In the genomic region with DNA sequence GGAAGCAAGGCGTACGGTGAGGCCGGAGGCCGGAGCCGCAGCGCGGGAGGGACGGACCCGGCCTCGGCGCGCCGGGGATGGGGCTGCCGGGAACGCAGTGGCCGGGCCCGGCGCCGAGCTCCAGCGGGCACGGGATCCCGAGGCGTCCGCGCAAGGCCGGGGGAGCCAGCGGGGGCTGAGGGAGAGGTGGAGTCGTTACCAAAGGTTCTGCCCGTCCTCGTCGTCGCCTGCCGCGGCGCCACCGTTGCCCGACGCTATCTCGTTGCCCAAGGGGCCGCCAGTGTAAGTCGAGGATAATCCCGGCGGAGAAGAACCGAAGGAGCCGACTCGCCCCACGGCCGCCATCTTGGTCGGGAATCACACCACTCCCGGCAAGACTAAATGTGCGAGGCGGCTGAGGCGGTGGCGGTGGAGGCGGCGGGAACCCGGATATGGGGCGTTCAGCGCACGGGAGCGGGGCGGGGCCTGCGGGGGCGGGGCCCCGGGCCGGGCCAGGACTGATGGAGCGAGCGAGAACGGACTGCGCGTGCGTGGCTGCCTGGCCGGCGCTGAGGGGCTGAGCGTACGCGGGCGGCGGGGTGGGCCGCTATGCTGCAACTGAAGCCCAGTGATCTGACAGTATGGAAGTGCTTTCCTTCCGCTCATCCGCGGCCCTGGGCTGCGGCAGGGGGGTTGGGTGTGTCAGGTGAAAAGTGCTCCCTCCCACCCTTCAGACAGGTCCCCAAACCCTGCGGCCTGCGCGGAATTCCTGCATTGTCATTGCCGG, we compare ENCODE assay signal across 1 cellular context.
TF ChIP-seq lines count a peak whose summit lies in the region.

A gene (minus strand): TSS at position 433 of the 766 bp plus-strand sequence. CDS start 88 bp downstream, at position 345.

TF ChIP-seq in HepG2, 621 proteins besides CTCF, POLR2A, EP300 and RAD21 (continued from another document and continues in another):
- TF ChIP-seq, protein P1, sequence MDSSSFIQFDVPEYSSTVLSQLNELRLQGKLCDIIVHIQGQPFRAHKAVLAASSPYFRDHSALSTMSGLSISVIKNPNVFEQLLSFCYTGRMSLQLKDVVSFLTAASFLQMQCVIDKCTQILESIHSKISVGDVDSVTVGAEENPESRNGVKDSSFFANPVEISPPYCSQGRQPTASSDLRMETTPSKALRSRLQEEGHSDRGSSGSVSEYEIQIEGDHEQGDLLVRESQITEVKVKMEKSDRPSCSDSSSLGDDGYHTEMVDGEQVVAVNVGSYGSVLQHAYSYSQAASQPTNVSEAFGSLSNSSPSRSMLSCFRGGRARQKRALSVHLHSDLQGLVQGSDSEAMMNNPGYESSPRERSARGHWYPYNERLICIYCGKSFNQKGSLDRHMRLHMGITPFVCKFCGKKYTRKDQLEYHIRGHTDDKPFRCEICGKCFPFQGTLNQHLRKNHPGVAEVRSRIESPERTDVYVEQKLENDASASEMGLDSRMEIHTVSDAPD (CRISPR knock-in tag; IDR thresholded peaks at IDR 0.05), result no peak; the same call in 1 of the 2 replicates
- TF ChIP-seq, protein P2, sequence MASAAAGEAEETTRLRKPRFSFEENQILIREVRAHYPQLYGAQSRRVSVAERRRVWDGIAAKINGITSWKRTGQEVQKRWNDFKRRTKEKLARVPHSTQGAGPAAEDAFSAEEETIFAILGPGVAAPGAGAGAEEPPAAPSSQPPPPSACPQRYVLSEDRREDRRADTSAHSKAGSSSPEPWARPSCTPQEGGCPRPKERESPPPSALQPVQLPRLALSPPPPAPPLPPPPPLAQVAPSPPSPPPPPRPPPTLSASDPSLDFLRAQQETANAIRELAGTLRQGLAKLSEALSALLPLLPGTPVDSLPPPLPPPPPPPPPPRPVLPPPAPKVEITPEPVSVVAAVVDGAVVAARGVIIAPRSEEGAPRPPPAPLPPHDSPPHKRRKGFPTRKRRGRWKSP (CRISPR knock-in tag; IDR thresholded peaks at IDR 0.05), result peak; percentile 10; the same call in 1 of the 2 replicates
- no peak for TF ChIP-seq ZNF777 (CRISPR knock-in tag; IDR thresholded peaks at IDR 0.05)
- TF ChIP-seq NFE2 (CRISPR knock-in tag; IDR thresholded peaks at IDR 0.05), result peak; percentile 37; the same call in 1 of the 2 replicates
- no peak; the same call in 1 of the 2 replicates for TF ChIP-seq NFYB (CRISPR knock-in tag; IDR thresholded peaks at IDR 0.05)
- TF ChIP-seq, protein P3, sequence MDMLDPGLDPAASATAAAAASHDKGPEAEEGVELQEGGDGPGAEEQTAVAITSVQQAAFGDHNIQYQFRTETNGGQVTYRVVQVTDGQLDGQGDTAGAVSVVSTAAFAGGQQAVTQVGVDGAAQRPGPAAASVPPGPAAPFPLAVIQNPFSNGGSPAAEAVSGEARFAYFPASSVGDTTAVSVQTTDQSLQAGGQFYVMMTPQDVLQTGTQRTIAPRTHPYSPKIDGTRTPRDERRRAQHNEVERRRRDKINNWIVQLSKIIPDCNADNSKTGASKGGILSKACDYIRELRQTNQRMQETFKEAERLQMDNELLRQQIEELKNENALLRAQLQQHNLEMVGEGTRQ (IDR thresholded peaks at IDR 0.05; ENCODE audit: low read depth, low read length), result no peak
- TF ChIP-seq, protein P3 (CRISPR knock-in tag; IDR thresholded peaks at IDR 0.05; ENCODE audit: borderline replicate concordance), result no peak
- 0 out of 2 replicates have a peak, but pooled peaks have one; percentile 8 for TF ChIP-seq HMG20A (CRISPR knock-in tag; IDR thresholded peaks at IDR 0.05; ENCODE audit: borderline replicate concordance)
- no peak for TF ChIP-seq KDM6A (CRISPR knock-in tag; IDR thresholded peaks at IDR 0.05; ENCODE audit: low read depth)
- TF ChIP-seq, protein P4, sequence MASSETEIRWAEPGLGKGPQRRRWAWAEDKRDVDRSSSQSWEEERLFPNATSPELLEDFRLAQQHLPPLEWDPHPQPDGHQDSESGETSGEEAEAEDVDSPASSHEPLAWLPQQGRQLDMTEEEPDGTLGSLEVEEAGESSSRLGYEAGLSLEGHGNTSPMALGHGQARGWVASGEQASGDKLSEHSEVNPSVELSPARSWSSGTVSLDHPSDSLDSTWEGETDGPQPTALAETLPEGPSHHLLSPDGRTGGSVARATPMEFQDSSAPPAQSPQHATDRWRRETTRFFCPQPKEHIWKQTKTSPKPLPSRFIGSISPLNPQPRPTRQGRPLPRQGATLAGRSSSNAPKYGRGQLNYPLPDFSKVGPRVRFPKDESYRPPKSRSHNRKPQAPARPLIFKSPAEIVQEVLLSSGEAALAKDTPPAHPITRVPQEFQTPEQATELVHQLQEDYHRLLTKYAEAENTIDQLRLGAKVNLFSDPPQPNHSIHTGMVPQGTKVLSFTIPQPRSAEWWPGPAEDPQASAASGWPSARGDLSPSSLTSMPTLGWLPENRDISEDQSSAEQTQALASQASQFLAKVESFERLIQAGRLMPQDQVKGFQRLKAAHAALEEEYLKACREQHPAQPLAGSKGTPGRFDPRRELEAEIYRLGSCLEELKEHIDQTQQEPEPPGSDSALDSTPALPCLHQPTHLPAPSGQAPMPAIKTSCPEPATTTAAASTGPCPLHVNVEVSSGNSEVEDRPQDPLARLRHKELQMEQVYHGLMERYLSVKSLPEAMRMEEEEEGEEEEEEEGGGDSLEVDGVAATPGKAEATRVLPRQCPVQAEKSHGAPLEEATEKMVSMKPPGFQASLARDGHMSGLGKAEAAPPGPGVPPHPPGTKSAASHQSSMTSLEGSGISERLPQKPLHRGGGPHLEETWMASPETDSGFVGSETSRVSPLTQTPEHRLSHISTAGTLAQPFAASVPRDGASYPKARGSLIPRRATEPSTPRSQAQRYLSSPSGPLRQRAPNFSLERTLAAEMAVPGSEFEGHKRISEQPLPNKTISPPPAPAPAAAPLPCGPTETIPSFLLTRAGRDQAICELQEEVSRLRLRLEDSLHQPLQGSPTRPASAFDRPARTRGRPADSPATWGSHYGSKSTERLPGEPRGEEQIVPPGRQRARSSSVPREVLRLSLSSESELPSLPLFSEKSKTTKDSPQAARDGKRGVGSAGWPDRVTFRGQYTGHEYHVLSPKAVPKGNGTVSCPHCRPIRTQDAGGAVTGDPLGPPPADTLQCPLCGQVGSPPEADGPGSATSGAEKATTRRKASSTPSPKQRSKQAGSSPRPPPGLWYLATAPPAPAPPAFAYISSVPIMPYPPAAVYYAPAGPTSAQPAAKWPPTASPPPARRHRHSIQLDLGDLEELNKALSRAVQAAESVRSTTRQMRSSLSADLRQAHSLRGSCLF (CRISPR knock-in tag; IDR thresholded peaks at IDR 0.05; ENCODE audit: borderline replicate concordance), result no peak; the same call in 1 of the 2 replicates
- no peak for TF ChIP-seq ZNF44 (CRISPR knock-in tag; IDR thresholded peaks at IDR 0.05)
- TF ChIP-seq, protein P5, sequence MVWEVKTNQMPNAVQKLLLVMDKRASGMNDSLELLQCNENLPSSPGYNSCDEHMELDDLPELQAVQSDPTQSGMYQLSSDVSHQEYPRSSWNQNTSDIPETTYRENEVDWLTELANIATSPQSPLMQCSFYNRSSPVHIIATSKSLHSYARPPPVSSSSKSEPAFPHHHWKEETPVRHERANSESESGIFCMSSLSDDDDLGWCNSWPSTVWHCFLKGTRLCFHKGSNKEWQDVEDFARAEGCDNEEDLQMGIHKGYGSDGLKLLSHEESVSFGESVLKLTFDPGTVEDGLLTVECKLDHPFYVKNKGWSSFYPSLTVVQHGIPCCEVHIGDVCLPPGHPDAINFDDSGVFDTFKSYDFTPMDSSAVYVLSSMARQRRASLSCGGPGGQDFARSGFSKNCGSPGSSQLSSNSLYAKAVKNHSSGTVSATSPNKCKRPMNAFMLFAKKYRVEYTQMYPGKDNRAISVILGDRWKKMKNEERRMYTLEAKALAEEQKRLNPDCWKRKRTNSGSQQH (CRISPR knock-in tag; IDR thresholded peaks at IDR 0.05; ENCODE audit: low read depth), result peak; percentile 36; the same call in 1 of the 2 replicates
- no peak for TF ChIP-seq SOX6 (IDR thresholded peaks at IDR 0.05)
- no peak for TF ChIP-seq SOX6 (CRISPR knock-in tag; IDR thresholded peaks at IDR 0.05)
- peak; percentile 19; the same call in 1 of the 2 replicates for TF ChIP-seq RXRB (CRISPR knock-in tag; IDR thresholded peaks at IDR 0.05; ENCODE audit: borderline replicate concordance)
- TF ChIP-seq TBX2 (CRISPR knock-in tag; IDR thresholded peaks at IDR 0.05; ENCODE audit: borderline replicate concordance), result peak; percentile 13
- TF ChIP-seq RARA (CRISPR knock-in tag; IDR thresholded peaks at IDR 0.05), result 0 out of 2 replicates have a peak, but pooled peaks have one; percentile 5
- 0 out of 2 replicates have a peak, but pooled peaks have one; percentile 20 for TF ChIP-seq ZBTB7A (CRISPR knock-in tag; IDR thresholded peaks at IDR 0.05)
- TF ChIP-seq SP1 (IDR thresholded peaks at IDR 0.05), result no peak
- peak; percentile 52 for TF ChIP-seq SP1 (CRISPR knock-in tag; IDR thresholded peaks at IDR 0.05)
- no peak for TF ChIP-seq TBL1XR1 (IDR thresholded peaks at IDR 0.05; ENCODE audit: borderline replicate concordance, low read length, partially characterized antibody)
- TF ChIP-seq, protein P6, sequence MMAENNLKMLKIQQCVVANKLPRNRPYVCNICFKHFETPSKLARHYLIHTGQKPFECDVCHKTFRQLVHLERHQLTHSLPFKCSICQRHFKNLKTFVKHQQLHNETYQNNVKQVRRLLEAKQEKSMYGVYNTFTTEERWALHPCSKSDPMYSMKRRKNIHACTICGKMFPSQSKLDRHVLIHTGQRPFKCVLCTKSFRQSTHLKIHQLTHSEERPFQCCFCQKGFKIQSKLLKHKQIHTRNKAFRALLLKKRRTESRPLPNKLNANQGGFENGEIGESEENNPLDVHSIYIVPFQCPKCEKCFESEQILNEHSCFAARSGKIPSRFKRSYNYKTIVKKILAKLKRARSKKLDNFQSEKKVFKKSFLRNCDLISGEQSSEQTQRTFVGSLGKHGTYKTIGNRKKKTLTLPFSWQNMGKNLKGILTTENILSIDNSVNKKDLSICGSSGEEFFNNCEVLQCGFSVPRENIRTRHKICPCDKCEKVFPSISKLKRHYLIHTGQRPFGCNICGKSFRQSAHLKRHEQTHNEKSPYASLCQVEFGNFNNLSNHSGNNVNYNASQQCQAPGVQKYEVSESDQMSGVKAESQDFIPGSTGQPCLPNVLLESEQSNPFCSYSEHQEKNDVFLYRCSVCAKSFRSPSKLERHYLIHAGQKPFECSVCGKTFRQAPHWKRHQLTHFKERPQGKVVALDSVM (CRISPR knock-in tag; IDR thresholded peaks at IDR 0.05), result peak; percentile 63
- TF ChIP-seq, protein P7, sequence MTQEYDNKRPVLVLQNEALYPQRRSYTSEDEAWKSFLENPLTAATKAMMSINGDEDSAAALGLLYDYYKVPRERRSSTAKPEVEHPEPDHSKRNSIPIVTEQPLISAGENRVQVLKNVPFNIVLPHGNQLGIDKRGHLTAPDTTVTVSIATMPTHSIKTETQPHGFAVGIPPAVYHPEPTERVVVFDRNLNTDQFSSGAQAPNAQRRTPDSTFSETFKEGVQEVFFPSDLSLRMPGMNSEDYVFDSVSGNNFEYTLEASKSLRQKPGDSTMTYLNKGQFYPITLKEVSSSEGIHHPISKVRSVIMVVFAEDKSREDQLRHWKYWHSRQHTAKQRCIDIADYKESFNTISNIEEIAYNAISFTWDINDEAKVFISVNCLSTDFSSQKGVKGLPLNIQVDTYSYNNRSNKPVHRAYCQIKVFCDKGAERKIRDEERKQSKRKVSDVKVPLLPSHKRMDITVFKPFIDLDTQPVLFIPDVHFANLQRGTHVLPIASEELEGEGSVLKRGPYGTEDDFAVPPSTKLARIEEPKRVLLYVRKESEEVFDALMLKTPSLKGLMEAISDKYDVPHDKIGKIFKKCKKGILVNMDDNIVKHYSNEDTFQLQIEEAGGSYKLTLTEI (CRISPR knock-in tag; conservative IDR thresholded peaks at IDR 0.05), result no peak
- TF ChIP-seq, protein P8, sequence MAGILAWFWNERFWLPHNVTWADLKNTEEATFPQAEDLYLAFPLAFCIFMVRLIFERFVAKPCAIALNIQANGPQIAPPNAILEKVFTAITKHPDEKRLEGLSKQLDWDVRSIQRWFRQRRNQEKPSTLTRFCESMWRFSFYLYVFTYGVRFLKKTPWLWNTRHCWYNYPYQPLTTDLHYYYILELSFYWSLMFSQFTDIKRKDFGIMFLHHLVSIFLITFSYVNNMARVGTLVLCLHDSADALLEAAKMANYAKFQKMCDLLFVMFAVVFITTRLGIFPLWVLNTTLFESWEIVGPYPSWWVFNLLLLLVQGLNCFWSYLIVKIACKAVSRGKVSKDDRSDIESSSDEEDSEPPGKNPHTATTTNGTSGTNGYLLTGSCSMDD (CRISPR knock-in tag; IDR thresholded peaks at IDR 0.05), result no peak
- peak; percentile 1; the same call in 1 of the 2 replicates for TF ChIP-seq ETV6 (CRISPR knock-in tag; conservative IDR thresholded peaks at IDR 0.05)
- no peak for TF ChIP-seq ZNF549 (CRISPR knock-in tag; IDR thresholded peaks at IDR 0.05)
- TF ChIP-seq, protein P9, sequence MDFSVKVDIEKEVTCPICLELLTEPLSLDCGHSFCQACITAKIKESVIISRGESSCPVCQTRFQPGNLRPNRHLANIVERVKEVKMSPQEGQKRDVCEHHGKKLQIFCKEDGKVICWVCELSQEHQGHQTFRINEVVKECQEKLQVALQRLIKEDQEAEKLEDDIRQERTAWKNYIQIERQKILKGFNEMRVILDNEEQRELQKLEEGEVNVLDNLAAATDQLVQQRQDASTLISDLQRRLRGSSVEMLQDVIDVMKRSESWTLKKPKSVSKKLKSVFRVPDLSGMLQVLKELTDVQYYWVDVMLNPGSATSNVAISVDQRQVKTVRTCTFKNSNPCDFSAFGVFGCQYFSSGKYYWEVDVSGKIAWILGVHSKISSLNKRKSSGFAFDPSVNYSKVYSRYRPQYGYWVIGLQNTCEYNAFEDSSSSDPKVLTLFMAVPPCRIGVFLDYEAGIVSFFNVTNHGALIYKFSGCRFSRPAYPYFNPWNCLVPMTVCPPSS (IDR thresholded peaks at IDR 0.05), result no peak
- no peak for TF ChIP-seq CC2D1A (CRISPR knock-in tag; IDR thresholded peaks at IDR 0.05)
- TF ChIP-seq, protein P10, sequence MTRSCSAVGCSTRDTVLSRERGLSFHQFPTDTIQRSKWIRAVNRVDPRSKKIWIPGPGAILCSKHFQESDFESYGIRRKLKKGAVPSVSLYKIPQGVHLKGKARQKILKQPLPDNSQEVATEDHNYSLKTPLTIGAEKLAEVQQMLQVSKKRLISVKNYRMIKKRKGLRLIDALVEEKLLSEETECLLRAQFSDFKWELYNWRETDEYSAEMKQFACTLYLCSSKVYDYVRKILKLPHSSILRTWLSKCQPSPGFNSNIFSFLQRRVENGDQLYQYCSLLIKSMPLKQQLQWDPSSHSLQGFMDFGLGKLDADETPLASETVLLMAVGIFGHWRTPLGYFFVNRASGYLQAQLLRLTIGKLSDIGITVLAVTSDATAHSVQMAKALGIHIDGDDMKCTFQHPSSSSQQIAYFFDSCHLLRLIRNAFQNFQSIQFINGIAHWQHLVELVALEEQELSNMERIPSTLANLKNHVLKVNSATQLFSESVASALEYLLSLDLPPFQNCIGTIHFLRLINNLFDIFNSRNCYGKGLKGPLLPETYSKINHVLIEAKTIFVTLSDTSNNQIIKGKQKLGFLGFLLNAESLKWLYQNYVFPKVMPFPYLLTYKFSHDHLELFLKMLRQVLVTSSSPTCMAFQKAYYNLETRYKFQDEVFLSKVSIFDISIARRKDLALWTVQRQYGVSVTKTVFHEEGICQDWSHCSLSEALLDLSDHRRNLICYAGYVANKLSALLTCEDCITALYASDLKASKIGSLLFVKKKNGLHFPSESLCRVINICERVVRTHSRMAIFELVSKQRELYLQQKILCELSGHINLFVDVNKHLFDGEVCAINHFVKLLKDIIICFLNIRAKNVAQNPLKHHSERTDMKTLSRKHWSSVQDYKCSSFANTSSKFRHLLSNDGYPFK (CRISPR knock-in tag; IDR thresholded peaks at IDR 0.05; ENCODE audit: borderline replicate concordance), result no peak
- no peak for TF ChIP-seq RARG (CRISPR knock-in tag; IDR thresholded peaks at IDR 0.05; ENCODE audit: low read depth)
- TF ChIP-seq U2AF1 (optimal IDR thresholded peaks at IDR 0.05; ENCODE audit: low read depth, low read length), result peak; percentile 81
- TF ChIP-seq ZKSCAN1 (IDR thresholded peaks at IDR 0.05; ENCODE audit: low read length), result no peak
